In the genomic region with DNA sequence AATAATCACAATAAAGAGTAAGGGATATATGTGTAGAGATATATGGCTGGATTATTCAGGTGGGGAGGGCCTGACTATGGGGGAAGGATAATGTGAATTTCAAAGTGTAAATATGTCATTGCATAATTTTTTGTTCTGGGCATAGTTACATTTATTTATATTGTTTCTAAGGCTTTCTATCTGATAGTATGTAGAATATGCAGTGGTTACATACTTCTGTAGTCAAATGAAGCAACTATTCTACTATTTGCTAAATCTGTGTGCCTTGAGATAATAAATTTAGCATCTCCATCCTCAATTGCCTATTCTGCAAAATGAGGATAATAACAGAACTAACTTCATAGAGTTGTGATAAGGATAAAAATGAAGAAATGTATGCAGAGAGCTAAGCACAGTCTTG, we compare ENCODE assay signal across 12 cellular contexts.
"Had no signal": no experiment of that assay in that cellular context is flagged by ENCODE, and none has a peak within 500 bp of the region (broad histone marks: within the 10 kb centered on the region; RNA-seq: fewer than 3 reads in every experiment).

No MANE protein-coding gene starts in this region.

- H2AFZ ChIP-seq: PC-9 had no signal

- H3K4me2 ChIP-seq: PC-9 had no signal

- H3K27me3 ChIP-seq: Peyer's patch, SJCRH30 had no signal

- H3K4me3 ChIP-seq: PC-9, Peyer's patch, SJCRH30 had no signal

- ATAC-seq: Right ventricle myocardium inferior, SK-N-SH treated with all-trans-retinoic acid at 6 μM for 48 hours had no signal

- H3K9me3 ChIP-seq: Peyer's patch, SJCRH30 had no signal

- H3K27ac ChIP-seq: PC-9, Peyer's patch, SJCRH30 had no signal

- H3K36me3 ChIP-seq: Peyer's patch, SJCRH30 had no signal

- DNase-seq: Kasumi-1; KG1; MM.1S; NCI-H1694 treated with DMSO at 0.1 percent for 48 hours; NCI-H524 treated with DMSO at 0.1 percent for 48 hours; NCI-H82; NK-92 treated with Interleukin-12 subunit alpha and Interleukin-12 subunit beta, amount 100 ng/mL, for 24 hours; PC-9; Peyer's patch; SJCRH30 had no signal

- H3K4me1 ChIP-seq: Peyer's patch, SJCRH30 had no signal
